26 cellular contexts compared by ENCODE assay signal in genomic region chr12:114131824-114132223, GRCh38.
A peak's percentile ranks its signal among the peaks of the same experiment; 100 is the strongest.
DNase-seq lines count a peak whose midpoint lies in the region; ATAC-seq, FAIRE-seq and TF ChIP-seq lines count a peak whose summit lies in the region.
"Had no signal": no experiment of that assay in that cellular context is flagged by ENCODE, and none has a peak within 500 bp of the region (broad histone marks: within the 10 kb centered on the region; RNA-seq: fewer than 3 reads in every experiment).

No MANE protein-coding gene starts in this region.

- H3K4me1 ChIP-seq in OCI-LY7 (ENCODE audit: insufficient read depth, low read length, poor library complexity, severe bottlenecking), result no peaks in the 10 kb centered on the region
- H3K4me1 ChIP-seq: foreskin keratinocyte, testis, vagina had no signal

- TF ChIP-seq CTCF in AG09309 (IDR thresholded peaks at IDR 0.05; ENCODE audit: control insufficient read depth, insufficient read depth, low read depth, low read length, missing control alignments) (peak; percentile 20), GM12864 (IDR thresholded peaks at IDR 0.05; ENCODE audit: low read depth, low read length, missing control alignments) (peak; percentile 1), OCI-LY7 (conservative IDR thresholded peaks at IDR 0.05; ENCODE audit: low read length) (peak; percentile 28; the same call in 1 of the 2 replicates)

- no peak overlapping the region for H3K27ac ChIP-seq in OCI-LY7 (ENCODE audit: low read depth, low read length, poor library complexity, severe bottlenecking)
- H3K27ac ChIP-seq: epithelial cell of prostate, foreskin keratinocyte, PC-9, testis, vagina had no signal

- H4K20me1 ChIP-seq in OCI-LY7 (ENCODE audit: insufficient read depth, low read length), result no peaks in the 10 kb centered on the region; the same call in 1 of the 2 replicates

- H3K9me2 ChIP-seq in OCI-LY7 (ENCODE audit: insufficient read depth, low read length), result no peaks in the 10 kb centered on the region

- POLR2A ChIA-PET in OCI-LY7 (lab: Charles Lee), result no interaction called here

- no peaks in the 10 kb centered on the region for H3K36me3 ChIP-seq in OCI-LY7 (ENCODE audit: insufficient read depth, low read length)
- H3K36me3 ChIP-seq: vagina had no signal

- no peak for FAIRE-seq in GM19239 (lab: Jason Lieb, UNC)
- FAIRE-seq: astrocyte, HTR-8/SVneo, keratinocyte had no signal

- H3K4me3 ChIP-seq in AG09309 (ENCODE audit: control insufficient read depth, low read depth, low read length) (no peak overlapping the region), GM12864 (ENCODE audit: low read depth, low read length) (no peak overlapping the region), OCI-LY7 (ENCODE audit: low read depth, low read length, poor library complexity, severe bottlenecking) (no peak overlapping the region)
- H3K4me3 ChIP-seq: PC-9, smooth muscle cell, testis, vagina had no signal

- no peak overlapping the region for H3K4me2 ChIP-seq in OCI-LY7 (ENCODE audit: low read length)
- H3K4me2 ChIP-seq: PC-9, smooth muscle cell had no signal

- no peak for ATAC-seq in GM19455 (IDR thresholded peaks at IDR 0.05; ENCODE audit: unreplicated experiment)
- ATAC-seq: foreskin keratinocyte had no signal

- CTCF ChIA-PET in OCI-LY7 (lab: Charles Lee; ENCODE audit: unreplicated experiment), result no interaction called here

- intact Hi-C loops in OCI-LY7 (cut with micrococcal nuclease; ENCODE audit: unreplicated experiment), result no loop called here

- no peak overlapping the region for H2AFZ ChIP-seq in OCI-LY7 (ENCODE audit: low read length)
- H2AFZ ChIP-seq: PC-9 had no signal

- no TSS peak for BruUV-seq in OCI-LY7 (replicated peaks; lab: Mats Ljungman, UMichigan)

- no peaks in the 10 kb centered on the region for H3K9me3 ChIP-seq in OCI-LY7 (ENCODE audit: low read length)
- H3K9me3 ChIP-seq: testis, vagina had no signal

- DNase-seq in AG09309 (ENCODE audit: low read depth) (no peak), GM12864 (ENCODE audit: low read depth) (no peak), OCI-LY7 (ENCODE audit: low spot score) (no peak), iPS-NIHi11 (ENCODE audit: low spot score) (peak; percentile 48), T1000 (lab: John Stamatoyannopoulos, UW) (no peak), NCI-H1417 (lab: John Stamatoyannopoulos, UW) (no peak), GM19239 (ENCODE audit: insufficient read length, low spot score) (no peak)
- DNase-seq: activated CD4-positive, alpha-beta T cell treated with anti-CD3 and anti-CD28 coated beads for 48 hours; CD8-positive, alpha-beta memory T cell; foreskin keratinocyte; Karpas-422; mesenchymal stem cell; NCI-H1930; NCI-H345; NCI-H82; nucleus accumbens; PC-9; stimulated activated naive CD4-positive, alpha-beta T cell; testis had no signal

- H3K79me2 ChIP-seq in OCI-LY7 (ENCODE audit: insufficient read depth, low read depth, low read length), result no peaks in the 10 kb centered on the region
